Comparison of ENCODE assay signal across 8 cellular contexts in the genomic region with DNA sequence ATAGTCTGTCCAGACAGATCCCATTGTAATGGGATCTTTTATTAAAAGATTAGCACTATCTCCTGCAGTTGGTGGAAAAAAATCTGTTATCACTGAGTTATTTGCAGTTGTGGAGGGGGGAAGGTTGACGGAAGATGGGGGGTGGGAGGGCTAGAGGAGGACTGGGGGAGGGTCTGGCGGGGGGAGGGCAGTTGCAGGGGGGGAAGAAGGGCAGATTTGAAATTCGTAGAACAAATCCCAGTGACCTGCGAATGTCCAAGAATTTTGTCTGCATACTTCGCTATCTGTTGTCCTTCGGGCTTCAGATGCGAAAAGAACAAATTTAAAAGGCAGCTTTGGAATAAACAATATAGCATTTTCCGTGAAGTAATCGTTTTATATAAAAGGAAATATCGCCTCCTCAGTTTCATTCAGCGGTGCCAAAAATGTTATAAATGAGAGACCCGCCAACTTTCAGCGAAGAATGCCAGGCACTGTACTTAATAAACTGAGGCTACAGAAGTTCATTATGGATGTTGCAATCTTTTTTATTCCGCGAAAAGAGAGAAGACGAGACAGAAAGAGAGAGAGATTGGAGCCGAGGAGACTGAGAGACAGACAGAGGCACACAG. TPM values are rescaled to one million over a fixed set of nuclear protein-coding genes. Genes with fewer than 3 reads are reported as not detected.
A peak's percentile ranks its signal among the peaks of the same experiment; 100 is the strongest.
DNase-seq lines count a peak whose midpoint lies in the region; ATAC-seq, FAIRE-seq and TF ChIP-seq lines count a peak whose summit lies in the region.

No MANE protein-coding gene starts in this region.

- FAIRE-seq in GM19239 (lab: Jason Lieb, UNC): no peak

- H3K4me3 ChIP-seq in AG10803 (ENCODE audit: low read length) (peak overlapping the region; percentile 78), HUES6 (ENCODE audit: low read depth, low read length) (peak overlapping the region; percentile 90), breast epithelium (peak overlapping the region; percentile 65 to 91 (median 76)), mucosa of stomach (ENCODE audit: low read length) (peak overlapping the region; percentile 35)

- H3K9me3 ChIP-seq in HUES6 (ENCODE audit: control insufficient read depth, insufficient read depth, low read depth, low read length): no peaks in the 10 kb centered on the region
- H3K9me3 ChIP-seq in breast epithelium: no peaks in the 10 kb centered on the region
- no peaks in the 10 kb centered on the region for H3K9me3 ChIP-seq in mucosa of stomach (ENCODE audit: control insufficient read depth, low read length)

- intact Hi-C loops in breast epithelium (cut with DNase I; ENCODE audit: low total_unique reads): no loop called here

- H3K9ac ChIP-seq in HUES6 (ENCODE audit: low read length) (peak overlapping the region; percentile 93), mucosa of stomach (ENCODE audit: low read length) (peak overlapping the region; percentile 65)

- H3K4me1 ChIP-seq in HUES6 (ENCODE audit: control insufficient read depth, insufficient read depth, low read length) (peaks cover 24% of the 10 kb centered on the region), breast epithelium (no peaks in the 10 kb centered on the region), mucosa of stomach (ENCODE audit: control insufficient read depth, insufficient read depth, low read length) (peaks cover 20% of the 10 kb centered on the region)

- TF ChIP-seq CTCF in AG10803 (conservative IDR thresholded peaks at IDR 0.05; ENCODE audit: low read length) (no peak), breast epithelium (IDR thresholded peaks at IDR 0.05) (no peak)

- H3K36me3 ChIP-seq in HUES6 (ENCODE audit: control insufficient read depth, insufficient read depth, low read length): peaks cover 16% of the 10 kb centered on the region
- H3K36me3 ChIP-seq in breast epithelium: no peaks in the 10 kb centered on the region
- no peaks in the 10 kb centered on the region for H3K36me3 ChIP-seq in mucosa of stomach (ENCODE audit: control insufficient read depth, insufficient read depth, low read length)

- no peak for DNase-seq in AG10803 (ENCODE audit: low read depth)
- no peak for DNase-seq in breast epithelium (ENCODE audit: low spot score in 2 of 2)
- no peak for DNase-seq in COLO829 (ENCODE audit: low spot score)
- DNase-seq in GM19239 (ENCODE audit: insufficient read length, low spot score): no peak

- ATAC-seq in GM19035 (IDR thresholded peaks at IDR 0.05; ENCODE audit: unreplicated experiment) (no peak), GM19351 (IDR thresholded peaks at IDR 0.05; ENCODE audit: unreplicated experiment) (no peak)

- H3K27ac ChIP-seq in HUES6 (ENCODE audit: low read depth, low read length) (peak overlapping the region; percentile 89; the same call in 1 of the 2 replicates), breast epithelium (peak overlapping the region; percentile 77 to 93)

- TF ChIP-seq POLR2A in breast epithelium (IDR thresholded peaks at IDR 0.05): no peak

- H3K27me3 ChIP-seq in HUES6 (ENCODE audit: control insufficient read depth, insufficient read depth, low read length): no peaks in the 10 kb centered on the region; the same call in 1 of the 2 replicates
- H3K27me3 ChIP-seq in breast epithelium: no peaks in the 10 kb centered on the region
- peaks cover 43% of the 10 kb centered on the region for H3K27me3 ChIP-seq in mucosa of stomach (ENCODE audit: control insufficient read depth, insufficient read depth, low read length)

RNA-seq across cellular contexts. Expression of a gene that starts 1.3 kb away (rescaled TPM):
- 10 to 100 TPM in 1 of 3 donors, 1 to 10 TPM in 2; 6.2 to 23.0 (median 7.6) TPM for total RNA-seq in breast epithelium

Comparison
In these comparisons a context has a peak if more than half of its experiments do, and no peak if none do; other contexts are left out.
1. H3K4me3 ChIP-seq: peak in every context shown above with its lines; median percentile 90 in HUES6; 78 in AG10803; 76 in breast epithelium; 35 in mucosa of stomach.